In genomic region chr5:163408311-163408923, GRCh38 we compare ENCODE assay signal across 8 cellular contexts. TPM values are rescaled to one million over a fixed set of nuclear protein-coding genes. Genes with fewer than 3 reads are reported as not detected.
DNase-seq lines count a peak whose midpoint lies in the region; ATAC-seq, FAIRE-seq and TF ChIP-seq lines count a peak whose summit lies in the region.

No MANE protein-coding gene starts in this region.

- WGBS in H1 (ENCODE audit: extremely low coverage in 1 of 2, insufficient coverage in 1 of 2, insufficient read length in 1 of 2, insufficient replicate concordance in 2 of 2, low coverage in 1 of 2, low lambda C conversion rate in 2 of 2, missing lambda C conversion rate in 1 of 2), 2 experiments = 36% methylated on average over 9 of the region's 9 CpGs; no CpG with 5 or more reads in 1 of the 2 experiments

- TF ChIP-seq EP300 in H1 (IDR thresholded peaks at IDR 0.05; ENCODE audit: borderline replicate concordance in 1 of 2, low read depth in 2 of 2, low read length in 2 of 2) = no peak

- H3K4me1 ChIP-seq in H1 (replicated peaks in 1 of 4; ENCODE audit: control insufficient read depth in 3 of 4, insufficient read depth in 4 of 4, low read length in 3 of 4) = no peaks in the 10 kb centered on the region
- H3K4me1 ChIP-seq in mucosa of descending colon (ENCODE audit: low read depth) = no peaks in the 10 kb centered on the region

- H4K8ac ChIP-seq in H1 (ENCODE audit: extremely low read depth, insufficient read depth, low read length) = no peak overlapping the region

- H2BK15ac ChIP-seq in H1 (ENCODE audit: low read length) = no peak overlapping the region

- no peaks in the 10 kb centered on the region for H3K9me3 Mint-ChIP-seq in activated CD4-positive, alpha-beta memory T cell treated with anti-CD3 and anti-CD28 coated beads for 36 hours

- no peak overlapping the region for H3K4me3 Mint-ChIP-seq in activated CD4-positive, alpha-beta memory T cell treated with anti-CD3 and anti-CD28 coated beads for 36 hours

- TF ChIP-seq POLR2A in H1 (IDR thresholded peaks at IDR 0.05; ENCODE audit: control extremely low read depth in 1 of 2, low read depth in 2 of 2, low read length in 2 of 2) = no peak

- intact Hi-C loops in activated CD4-positive, alpha-beta memory T cell treated with anti-CD3 and anti-CD28 coated beads for 36 hours (cut with micrococcal nuclease) = loop anchor here (1.0 to 5.0 kb wide), 3 partner anchors 101 to 1866 kb away; no protein-coding TSS in a partner anchor
- intact Hi-C loops in mucosa of descending colon (cut with DNase I, micrococcal nuclease) = no loop called here

- no peak overlapping the region for H3K4ac ChIP-seq in H1 (replicated peaks; ENCODE audit: insufficient read length, low read depth, low read length)

- no peak overlapping the region for H2BK120ac ChIP-seq in H1 (replicated peaks; ENCODE audit: low read depth, low read length)

- H3K79me1 ChIP-seq in H1 (ENCODE audit: low read depth, low read length) = no peaks in the 10 kb centered on the region

- H3K36me3 Mint-ChIP-seq in activated CD4-positive, alpha-beta memory T cell treated with anti-CD3 and anti-CD28 coated beads for 36 hours = no peaks in the 10 kb centered on the region

- H3K4me1 Mint-ChIP-seq in activated CD4-positive, alpha-beta memory T cell treated with anti-CD3 and anti-CD28 coated beads for 36 hours (ENCODE audit: low read depth) = peaks cover 2% of the 10 kb centered on the region

- H4K20me1 ChIP-seq in H1 (replicated peaks in 1 of 2; ENCODE audit: control insufficient read depth in 1 of 2, insufficient read depth in 2 of 2, low read length in 2 of 2) = no peaks in the 10 kb centered on the region

- no peak overlapping the region for H3K56ac ChIP-seq in H1 (replicated peaks; ENCODE audit: insufficient read length, low read depth, low read length)

- H3K27ac ChIP-seq in H1 (ENCODE audit: low read depth, low read length) = no peak overlapping the region

- CTCF ChIA-PET in activated CD4-positive, alpha-beta memory T cell treated with anti-CD3 and anti-CD28 coated beads for 36 hours (lab: Charles Lee) = interaction anchor here (0.5 to 3.2 kb wide), 34 partner anchors 9 to 1626 kb away, joined by 3 to 28 read pairs (median 4); partner anchors contain the start of genes HMMR and NUDCD2
- CTCF ChIA-PET in H1 (lab: Charles Lee; ENCODE audit: partially characterized antibody) = interaction anchor here (0.7 to 7.8 kb wide), 47 partner anchors 8 to 1865 kb away, joined by 3 to 64 read pairs (median 4); partner anchors contain the start of gene CCNG1

- no peak overlapping the region for H4K5ac ChIP-seq in H1 (ENCODE audit: insufficient read length, low read depth, low read length)

- POLR2A ChIA-PET in activated CD4-positive, alpha-beta memory T cell treated with anti-CD3 and anti-CD28 coated beads for 36 hours (lab: Charles Lee) = no interaction called here
- POLR2A ChIA-PET in H1 (lab: Charles Lee; ENCODE audit: partially characterized antibody) = no interaction called here

- DNase-seq in AG20443 (ENCODE audit: low spot score) (peak; percentile 75), NCI-H345 (lab: John Stamatoyannopoulos, UW) (peak; percentile 57), H1 (ENCODE audit: low read depth in 1 of 2, low spot score in 2 of 2) (peak in 1 of 2 experiments; percentile 75), mucosa of descending colon (peak in 2 of 3 donors; percentile 58 to 59)
- DNase-seq in activated CD4-positive, alpha-beta memory T cell treated with anti-CD3 and anti-CD28 coated beads for 36 hours = peak; percentile 66
- DNase-seq in stimulated activated CD8-positive, alpha-beta memory T cell treated with anti-CD3 and anti-CD28 coated beads, Interleukin-7, amount 100 ng/mL, for 1 hour (ENCODE audit: low read depth in 2 of 2) = peak; percentile 4 to 32

- ATAC-seq in GM18867 (IDR thresholded peaks at IDR 0.05; ENCODE audit: unreplicated experiment) = peak; percentile 53
- peak; percentile 68 for ATAC-seq in HG03066 (IDR thresholded peaks at IDR 0.05; ENCODE audit: low read depth, unreplicated experiment)
- peak; percentile 88 for ATAC-seq in mucosa of descending colon

- H3K79me2 ChIP-seq in H1 (ENCODE audit: control insufficient read depth in 1 of 2, insufficient read depth in 2 of 2, low read length in 2 of 2) = no peaks in the 10 kb centered on the region

- H3K9ac ChIP-seq in H1 (replicated peaks in 1 of 4; ENCODE audit: extremely low read depth in 1 of 4, low read depth in 3 of 4, low read length in 3 of 4) = no peak overlapping the region

- peaks cover 4% of the 10 kb centered on the region for H3K27me3 Mint-ChIP-seq in activated CD4-positive, alpha-beta memory T cell treated with anti-CD3 and anti-CD28 coated beads for 36 hours

- H2AFZ ChIP-seq in H1 (ENCODE audit: low read length) = no peak overlapping the region

- no peaks in the 10 kb centered on the region for H3K27me3 ChIP-seq in H1 (replicated peaks in 1 of 4; ENCODE audit: control insufficient read depth in 3 of 4, extremely low read depth in 1 of 4, insufficient read depth in 3 of 4, low read length in 3 of 4)

- H3K23ac ChIP-seq in H1 (ENCODE audit: insufficient read length) = no peak overlapping the region

- H3K4me3 ChIP-seq in H1 (ENCODE audit: extremely low read depth in 1 of 4, insufficient read depth in 2 of 4, low read depth in 3 of 4, low read length in 4 of 4) (no peak overlapping the region), mucosa of descending colon (no peak overlapping the region)

- no peak overlapping the region for H3K4me2 ChIP-seq in H1 (ENCODE audit: insufficient read depth in 1 of 2, low read depth in 2 of 2, low read length in 2 of 2)

- H3K36me3 ChIP-seq in H1 (ENCODE audit: control insufficient read depth in 2 of 4, insufficient read depth in 4 of 4, low read length in 3 of 4) = no peaks in the 10 kb centered on the region
- no peaks in the 10 kb centered on the region for H3K36me3 ChIP-seq in mucosa of descending colon (ENCODE audit: low read depth)

- H3K14ac ChIP-seq in H1 (ENCODE audit: insufficient read length) = no peak overlapping the region

- peak; percentile 92 to 94 for TF ChIP-seq RAD21 in H1 (IDR thresholded peaks at IDR 0.05 in 1 of 2, conservative IDR thresholded peaks at IDR 0.05 in 1 of 2; ENCODE audit: low read depth in 2 of 2, low read length in 2 of 2)

- no peak overlapping the region for H3K27ac Mint-ChIP-seq in activated CD4-positive, alpha-beta memory T cell treated with anti-CD3 and anti-CD28 coated beads for 36 hours

- 0 out of 2 replicates have a peak overlapping the region, but pooled peaks have one; percentile 77 for H2BK20ac ChIP-seq in H1 (ENCODE audit: low read length)

- FAIRE-seq in H1 (lab: Jason Lieb, UNC) = peak; percentile 99

- TF ChIP-seq CTCF in H1 (IDR thresholded peaks at IDR 0.05; ENCODE audit: control extremely low read depth in 1 of 3, insufficient read depth in 1 of 3, low read depth in 1 of 3, low read length in 3 of 3) (peak; percentile 36 to 87 (median 80)), mucosa of descending colon (IDR thresholded peaks at IDR 0.05) (peak; percentile 75)

- no peak overlapping the region for H2BK12ac ChIP-seq in H1 (ENCODE audit: low read depth, low read length)

- no peak overlapping the region for H3K18ac ChIP-seq in H1 (ENCODE audit: extremely low read depth, low read length)

- no peaks in the 10 kb centered on the region for H3K23me2 ChIP-seq in H1 (ENCODE audit: low read depth, low read length)

- no peaks in the 10 kb centered on the region for H3K9me3 ChIP-seq in H1 (ENCODE audit: insufficient read depth in 2 of 2, low read depth in 1 of 2, low read length in 1 of 2)
- H3K9me3 ChIP-seq in mucosa of descending colon = no peaks in the 10 kb centered on the region

- no peak overlapping the region for H2BK5ac ChIP-seq in H1 (ENCODE audit: low read depth, low read length)

- no peak overlapping the region for H2AK5ac ChIP-seq in H1 (ENCODE audit: low read depth, low read length)

- no peak overlapping the region for H4K91ac ChIP-seq in H1 (replicated peaks; ENCODE audit: insufficient read length, low read length)

RNA-seq across cellular contexts. Expression of gene CCNG1, which starts 29.0 kb away (rescaled TPM):
- 100 to 1,000 TPM; 139 to 164 TPM for total RNA-seq in activated CD4-positive, alpha-beta memory T cell treated with anti-CD3 and anti-CD28 coated beads for 36 hours
- 363 and 369 TPM in 2 replicates for total RNA-seq in H1 (2021; fragmentation: NEBNext Ultra II Directional; extraction: Animal tissue kit (Norgen Biotek cat#: 25700))
- polyA plus RNA-seq in H1 (2011; rRNA removed) = 84.2 and 165 TPM in 2 replicates
- polyA plus RNA-seq in H1 (2011; cell fraction: cytosol; rRNA removed) = 161 TPM
- 578 TPM for polyA plus RNA-seq in H1 (2011; cell fraction: nucleus; rRNA removed)
- 406 to 539 TPM (median 492 TPM) in 4 replicates for polyA plus RNA-seq in H1 (2012, experiment 1 of 2)
- polyA plus RNA-seq in H1 (2012, experiment 2 of 2) = 47.5 TPM
- polyA plus RNA-seq in H1 (2013, experiment 1 of 2) = 418 TPM
- polyA plus RNA-seq in H1 (2013, experiment 2 of 2) = 323 TPM
- polyA minus RNA-seq in H1 (2011; rRNA and poly(A)+ RNA removed) = 199 and 395 TPM in 2 replicates
- polyA minus RNA-seq in H1 (2011; cell fraction: cytosol; rRNA and poly(A)+ RNA removed) = 114 TPM
- 471 TPM for polyA minus RNA-seq in H1 (2011; cell fraction: nucleus; rRNA and poly(A)+ RNA removed)
- total RNA-seq in mucosa of descending colon = 100 to 1,000 TPM; 138 to 190 (median 176) TPM

RNA-seq across cellular contexts. Expression of gene NUDCD2, which starts 51.5 kb away (rescaled TPM):
- 10 to 100 TPM; 46.4 to 48.6 TPM for total RNA-seq in activated CD4-positive, alpha-beta memory T cell treated with anti-CD3 and anti-CD28 coated beads for 36 hours
- total RNA-seq in H1 (2021; fragmentation: NEBNext Ultra II Directional; extraction: Animal tissue kit (Norgen Biotek cat#: 25700)) = 48.5 and 59.5 TPM in 2 replicates
- 6.8 and 12.2 TPM in 2 replicates for polyA plus RNA-seq in H1 (2011; rRNA removed)
- 21.8 TPM for polyA plus RNA-seq in H1 (2011; cell fraction: cytosol; rRNA removed)
- 8.5 TPM for polyA plus RNA-seq in H1 (2011; cell fraction: nucleus; rRNA removed)
- 29.4 to 50.6 TPM (median 38.4 TPM) in 4 replicates for polyA plus RNA-seq in H1 (2012, experiment 1 of 2)
- polyA plus RNA-seq in H1 (2012, experiment 2 of 2) = 4.4 TPM
- polyA plus RNA-seq in H1 (2013, experiment 1 of 2) = 22.5 TPM
- 23.9 TPM for polyA plus RNA-seq in H1 (2013, experiment 2 of 2)
- 5.1 and 6.6 TPM in 2 replicates for polyA minus RNA-seq in H1 (2011; rRNA and poly(A)+ RNA removed)
- 4.0 TPM for polyA minus RNA-seq in H1 (2011; cell fraction: cytosol; rRNA and poly(A)+ RNA removed)
- polyA minus RNA-seq in H1 (2011; cell fraction: nucleus; rRNA and poly(A)+ RNA removed) = 9.3 TPM
- 10 to 100 TPM; 17.5 to 24.1 (median 21.7) TPM for total RNA-seq in mucosa of descending colon

RNA-seq across cellular contexts. Expression of gene HMMR, which starts 52.0 kb away (rescaled TPM):
- total RNA-seq in activated CD4-positive, alpha-beta memory T cell treated with anti-CD3 and anti-CD28 coated beads for 36 hours = 100 to 1,000 TPM; 109 to 118 TPM
- total RNA-seq in H1 (2021; fragmentation: NEBNext Ultra II Directional; extraction: Animal tissue kit (Norgen Biotek cat#: 25700)) = 70.6 and 77.3 TPM in 2 replicates
- polyA plus RNA-seq in H1 (2011; rRNA removed) = 8.2 and 17.5 TPM in 2 replicates
- polyA plus RNA-seq in H1 (2011; cell fraction: cytosol; rRNA removed) = 24.3 TPM
- 6.2 TPM for polyA plus RNA-seq in H1 (2011; cell fraction: nucleus; rRNA removed)
- polyA plus RNA-seq in H1 (2012, experiment 1 of 2) = 26.3 to 52.3 TPM (median 32.2 TPM) in 4 replicates
- polyA plus RNA-seq in H1 (2012, experiment 2 of 2) = 2.5 TPM
- polyA plus RNA-seq in H1 (2013, experiment 1 of 2) = 96.7 TPM
- 94.3 TPM for polyA plus RNA-seq in H1 (2013, experiment 2 of 2)
- 14.3 and 18.1 TPM in 2 replicates for polyA minus RNA-seq in H1 (2011; rRNA and poly(A)+ RNA removed)
- 19.7 TPM for polyA minus RNA-seq in H1 (2011; cell fraction: cytosol; rRNA and poly(A)+ RNA removed)
- polyA minus RNA-seq in H1 (2011; cell fraction: nucleus; rRNA and poly(A)+ RNA removed) = 32.9 TPM
- total RNA-seq in mucosa of descending colon = 10 to 100 TPM in 1 of 3 donors, 1 to 10 TPM in 2; 2.3 to 19.0 (median 4.0) TPM
